In the genomic region with DNA sequence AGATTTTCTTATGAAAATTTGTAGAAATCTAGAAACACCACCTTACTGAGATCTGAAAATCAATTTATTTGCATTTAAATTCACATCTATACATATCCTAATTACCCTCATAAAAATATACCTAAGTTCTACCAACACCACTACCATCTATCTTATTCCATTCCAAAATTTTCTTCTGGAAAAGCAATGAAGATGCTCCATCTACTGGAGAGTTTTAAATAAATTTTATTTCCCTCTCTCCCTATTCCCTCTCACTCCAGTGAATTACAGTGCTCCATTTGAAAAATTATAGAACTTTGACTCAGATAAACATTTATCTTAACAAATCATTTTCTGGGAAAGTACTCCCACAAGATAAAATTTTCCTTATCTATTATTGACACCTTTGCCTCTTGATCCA, we compare ENCODE assay signal across 16 cellular contexts. TPM values are rescaled to one million over a fixed set of nuclear protein-coding genes. Genes with fewer than 3 reads are reported as not detected.
DNase-seq lines count a peak whose midpoint lies in the region; ATAC-seq and TF ChIP-seq lines count a peak whose summit lies in the region.
"Had no signal": no experiment of that assay in that cellular context is flagged by ENCODE, and none has a peak within 500 bp of the region (broad histone marks: within the 10 kb centered on the region; RNA-seq: fewer than 3 reads in every experiment).

No MANE protein-coding gene starts in this region.

- H2BK5ac ChIP-seq in IMR-90 (ENCODE audit: low read depth, low read length, poor library complexity, severe bottlenecking) = no peak overlapping the region

- no peak overlapping the region for H3K9ac ChIP-seq in IMR-90 (ENCODE audit: low read depth, low read length)

- H2BK20ac ChIP-seq in IMR-90 (ENCODE audit: low read depth, low read length) = no peak overlapping the region

- no peak overlapping the region for H3K4me3 ChIP-seq in IMR-90 (ENCODE audit: insufficient read depth, low read depth, low read length)
- no peak overlapping the region for H3K4me3 ChIP-seq in right lobe of liver
- H3K4me3 ChIP-seq: GM12878, lung, tibial artery had no signal

- no peak overlapping the region for H3K56ac ChIP-seq in IMR-90 (ENCODE audit: extremely low read depth, insufficient read depth, low read length)

- H3K27ac ChIP-seq in IMR-90 (ENCODE audit: insufficient read depth, low read length) = no peak overlapping the region
- H3K27ac ChIP-seq in right lobe of liver = no peak overlapping the region
- H3K27ac ChIP-seq: tibial artery had no signal

- H2AFZ ChIP-seq in IMR-90 (replicated peaks; ENCODE audit: low read length, poor library complexity) = no peak overlapping the region

- H3K27me3 ChIP-seq in IMR-90 (ENCODE audit: control insufficient read depth, insufficient read depth, low read length) = peaks cover 11% of the 10 kb centered on the region
- peaks cover 0 to 12% of the 10 kb centered on the region in 2 donors for H3K27me3 ChIP-seq in right lobe of liver

- no peak overlapping the region for H2AK9ac ChIP-seq in IMR-90 (replicated peaks; ENCODE audit: low read depth, low read length, poor library complexity)

- peak; percentile 27 for DNase-seq in DMS53 (lab: John Stamatoyannopoulos, UW)
- no peak for DNase-seq in DMS53 treated with DMSO at 0.1 percent for 48 hours (lab: John Stamatoyannopoulos, UW; ENCODE audit: unreplicated experiment)
- DNase-seq in IMR-90 = no peak
- DNase-seq in SK-MEL-5 (ENCODE audit: low read depth, low spot score) = peak; percentile 39
- DNase-seq in right lobe of liver = no peak
- no peak for DNase-seq in G401 (ENCODE audit: low spot score)
- no peak for DNase-seq in AG08396 (ENCODE audit: low spot score)
- DNase-seq: DMS153, erythroblast, NCI-H1048, T1000, tibial artery had no signal

- ATAC-seq in IMR-90 (ENCODE audit: low read depth) (no peak), right lobe of liver (peak in 1 of 4 donors; percentile 38), HG03457 (IDR thresholded peaks at IDR 0.05; ENCODE audit: unreplicated experiment) (no peak)
- ATAC-seq: GM12878 had no signal

- no peaks in the 10 kb centered on the region for H3K9me1 ChIP-seq in IMR-90 (ENCODE audit: insufficient read depth, low read length)

- H4K5ac ChIP-seq in IMR-90 (ENCODE audit: low read depth, low read length) = no peak overlapping the region

- no peak overlapping the region for H2AK5ac ChIP-seq in IMR-90 (ENCODE audit: low read depth, low read length)

- H3K23ac ChIP-seq in IMR-90 (ENCODE audit: low read depth, low read length) = no peak overlapping the region

- no peak overlapping the region for H3K18ac ChIP-seq in IMR-90 (ENCODE audit: low read depth, low read length)

- H4K20me1 ChIP-seq in IMR-90 (ENCODE audit: insufficient read depth, low read length) = no peaks in the 10 kb centered on the region

- TF ChIP-seq RAD21 in IMR-90 (IDR thresholded peaks at IDR 0.05; ENCODE audit: low read length) = no peak

- no peak overlapping the region for H3K4ac ChIP-seq in IMR-90 (ENCODE audit: low read depth, low read length)

- no peak overlapping the region for H4K91ac ChIP-seq in IMR-90 (ENCODE audit: insufficient read depth, low read depth, low read length)

- TF ChIP-seq CTCF in IMR-90 (conservative IDR thresholded peaks at IDR 0.05; ENCODE audit: low read depth, low read length) (peak; percentile 35), right lobe of liver (IDR thresholded peaks at IDR 0.05) (peak; percentile 4 to 33 (median 27))

- H4K8ac ChIP-seq in IMR-90 (ENCODE audit: low read depth in 2 of 2, low read length in 2 of 2) = no peak overlapping the region

- intact Hi-C loops in IMR-90 (cut with micrococcal nuclease) = loop anchor here (5.0 kb wide), 2 partner anchors 136 to 241 kb away; a partner anchor contains a TSS
- intact Hi-C loops in right lobe of liver (cut with DNase I) = no loop called here

- POLR2A ChIA-PET in IMR-90 (lab: Charles Lee; ENCODE audit: unreplicated experiment) = no interaction called here

- H3K4me2 ChIP-seq in IMR-90 (ENCODE audit: low read depth, low read length) = no peak overlapping the region

- no peaks in the 10 kb centered on the region; a peak in 1 of 4 replicates for H3K79me1 ChIP-seq in IMR-90 (ENCODE audit: low read depth in 1 of 2, low read length in 2 of 2)

- no TSS peak for BruUV-seq in IMR-90 (replicated peaks; lab: Mats Ljungman, UMichigan)

- dilution Hi-C loops in IMR-90 (cut with HindIII; ENCODE audit: low sequenced_read_pairs, unreplicated experiment) = no loop called here

- in situ Hi-C loops in IMR-90 (cut with MboI; ENCODE audit: low sequenced_read_pairs) = no loop called here
- in situ Hi-C loops in SK-MEL-5 (cut with HindIII; ENCODE audit: low pct_unique_long_range_greater_than_20kb, low sequenced_read_pairs) = no loop called here
- in situ Hi-C loops in G401 (cut with HindIII; ENCODE audit: low sequenced_read_pairs) = no loop called here

- no peaks in the 10 kb centered on the region for H3K9me3 ChIP-seq in IMR-90 (ENCODE audit: control insufficient read depth, insufficient read depth, low read length)
- H3K9me3 ChIP-seq in right lobe of liver = no peaks in the 10 kb centered on the region

- no peak for TF ChIP-seq POLR2A in IMR-90 (IDR thresholded peaks at IDR 0.05; ENCODE audit: low read depth, low read length)
- TF ChIP-seq POLR2A in right lobe of liver (IDR thresholded peaks at IDR 0.05) = no peak

- H3K36me3 ChIP-seq in IMR-90 (ENCODE audit: control insufficient read depth, insufficient read depth, low read length) = no peaks in the 10 kb centered on the region
- H3K36me3 ChIP-seq in right lobe of liver = no peaks in the 10 kb centered on the region
- H3K36me3 ChIP-seq: tibial artery had no signal

- H3K4me1 ChIP-seq in IMR-90 (ENCODE audit: control insufficient read depth, insufficient read depth, low read length) = no peaks in the 10 kb centered on the region
- no peaks in the 10 kb centered on the region for H3K4me1 ChIP-seq in right lobe of liver

- no peak overlapping the region for H2BK15ac ChIP-seq in IMR-90 (ENCODE audit: low read depth, low read length)

- no peak overlapping the region for H3K14ac ChIP-seq in IMR-90 (replicated peaks; ENCODE audit: low read depth, low read length)

- CTCF ChIA-PET in IMR-90 (lab: Yijun Ruan, JAX) = no interaction called here

- no peak overlapping the region for H2BK120ac ChIP-seq in IMR-90 (ENCODE audit: low read depth, low read length)

TF ChIP-seq in IMR-90, 13 proteins besides CTCF, POLR2A, EP300 and RAD21:
- TF ChIP-seq RCOR1 (IDR thresholded peaks at IDR 0.05; ENCODE audit: insufficient replicate concordance, low read length) (no peak), BHLHE40 (IDR thresholded peaks at IDR 0.05; ENCODE audit: low read depth, low read length) (no peak), SMC3 (IDR thresholded peaks at IDR 0.05; ENCODE audit: low read depth, low read length) (no peak), MAFK (IDR thresholded peaks at IDR 0.05; ENCODE audit: low read depth, low read length) (no peak), RFX5 (IDR thresholded peaks at IDR 0.05; ENCODE audit: low read depth, low read length) (no peak), FOS (IDR thresholded peaks at IDR 0.05; ENCODE audit: low read depth, low read length) (no peak), CEBPB (IDR thresholded peaks at IDR 0.05; ENCODE audit: low read depth, low read length) (no peak), NFE2L2 (IDR thresholded peaks at IDR 0.05; ENCODE audit: low read depth, low read length) (no peak), MAZ (IDR thresholded peaks at IDR 0.05; ENCODE audit: borderline replicate concordance, low read depth, low read length) (no peak), CHD1 (IDR thresholded peaks at IDR 0.05; ENCODE audit: low read depth, low read length) (no peak)
- TF ChIP-seq, protein P1, sequence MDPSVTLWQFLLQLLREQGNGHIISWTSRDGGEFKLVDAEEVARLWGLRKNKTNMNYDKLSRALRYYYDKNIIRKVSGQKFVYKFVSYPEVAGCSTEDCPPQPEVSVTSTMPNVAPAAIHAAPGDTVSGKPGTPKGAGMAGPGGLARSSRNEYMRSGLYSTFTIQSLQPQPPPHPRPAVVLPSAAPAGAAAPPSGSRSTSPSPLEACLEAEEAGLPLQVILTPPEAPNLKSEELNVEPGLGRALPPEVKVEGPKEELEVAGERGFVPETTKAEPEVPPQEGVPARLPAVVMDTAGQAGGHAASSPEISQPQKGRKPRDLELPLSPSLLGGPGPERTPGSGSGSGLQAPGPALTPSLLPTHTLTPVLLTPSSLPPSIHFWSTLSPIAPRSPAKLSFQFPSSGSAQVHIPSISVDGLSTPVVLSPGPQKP (IDR thresholded peaks at IDR 0.05; ENCODE audit: borderline replicate concordance, low read depth, low read length) = no peak

RNA-seq across cellular contexts. Expression of a gene that starts 2.3 kb away (rescaled TPM):
- total RNA-seq in IMR-90 (2012; rRNA removed) = 0.28 and 0.36 TPM in 2 replicates
- polyA plus RNA-seq in IMR-90 (2012; rRNA removed) = 0.38 and 0.70 TPM in 2 replicates
- 0.03 and 0.12 TPM in 2 replicates for polyA plus RNA-seq in IMR-90 (2012; cell fraction: cytosol; rRNA removed)
- 0.03 and 0.45 TPM in 2 replicates for polyA plus RNA-seq in IMR-90 (2012; cell fraction: nucleus; rRNA removed; ENCODE audit: low replicate concordance)
- not detected in 2 replicates for total RNA-seq in SK-MEL-5 (2014; rRNA removed; shearing (Covaris generic))
- polyA plus RNA-seq in SK-MEL-5 (2015; cell fraction: cytosol; rRNA removed) = 0.14 and 0.34 TPM in 2 replicates
- polyA plus RNA-seq in SK-MEL-5 (2015; cell fraction: nucleus; rRNA removed) = 0.73 TPM in 1 of 2 replicates, not detected in the other
- total RNA-seq in right lobe of liver = not detected
- total RNA-seq in G401 (2014; rRNA removed; shearing (Covaris generic)) = 0.06 TPM in 1 of 2 replicates, not detected in the other
- total RNA-seq: A172, GM12878 had no signal

RNA-seq across cellular contexts. Expression of a gene that starts 20.8 kb away (rescaled TPM):
- total RNA-seq in IMR-90 (2012; rRNA removed) = not detected in 2 replicates
- polyA plus RNA-seq in IMR-90 (2012; rRNA removed) = not detected in 2 replicates
- polyA plus RNA-seq in IMR-90 (2012; cell fraction: cytosol; rRNA removed) = not detected in 2 replicates
- polyA plus RNA-seq in IMR-90 (2012; cell fraction: nucleus; rRNA removed; ENCODE audit: low replicate concordance) = not detected in 2 replicates
- 0.08 TPM in 1 of 2 replicates, not detected in the other for total RNA-seq in SK-MEL-5 (2014; rRNA removed; shearing (Covaris generic))
- 0.04 TPM in 1 of 2 replicates, not detected in the other for polyA plus RNA-seq in SK-MEL-5 (2015; cell fraction: cytosol; rRNA removed)
- not detected in 2 replicates for polyA plus RNA-seq in SK-MEL-5 (2015; cell fraction: nucleus; rRNA removed)
- total RNA-seq in right lobe of liver = not detected
- total RNA-seq in G401 (2014; rRNA removed; shearing (Covaris generic)) = not detected in 2 replicates
- total RNA-seq: A172, GM12878, lung had no signal
- polyA plus RNA-seq: GM12878, lung had no signal

Comparison
In these comparisons a context has a peak if more than half of its experiments do, and no peak if none do; other contexts are left out.
1. DNase-seq: peak in DMS53 (single experiment) and SK-MEL-5 (single experiment); none in DMS53 treated with DMSO at 0.1 percent for 48 hours (single experiment), IMR-90 (single experiment), right lobe of liver (0 of 3), G401 (single experiment) and AG08396 (single experiment).